Comparison of ENCODE assay signal across 12 cellular contexts in the genomic region with DNA sequence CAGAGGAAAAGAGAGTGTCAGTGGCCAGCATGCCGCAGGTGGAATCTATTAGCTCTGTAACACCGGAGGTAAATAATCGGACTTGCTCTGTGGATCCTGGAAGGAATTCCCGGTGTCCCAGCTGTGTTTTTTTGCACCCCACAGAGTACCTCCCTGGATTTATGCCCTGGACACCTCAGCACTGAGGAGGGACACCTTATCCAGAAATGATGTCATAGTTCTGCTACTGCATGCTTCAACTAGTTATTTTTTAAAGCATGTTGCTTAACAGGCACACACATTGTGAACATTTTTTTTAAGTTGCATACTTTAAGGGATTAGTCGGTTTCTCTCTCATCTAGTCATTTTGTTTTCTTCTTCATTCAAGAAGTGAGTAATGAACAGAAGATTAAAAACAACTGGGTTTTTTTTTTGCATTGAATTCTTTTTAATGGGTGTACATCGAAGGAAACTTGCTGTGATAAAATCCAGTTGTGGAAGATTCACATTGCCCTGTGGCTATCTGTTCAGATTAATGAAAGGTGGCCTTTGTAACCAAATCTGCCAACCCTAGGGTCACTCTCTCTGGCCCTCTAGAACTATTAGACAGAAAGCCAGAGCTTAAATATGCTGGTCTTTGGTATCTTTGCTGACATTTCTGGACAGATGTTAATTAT.
DNase-seq lines count a peak whose midpoint lies in the region; ATAC-seq and TF ChIP-seq lines count a peak whose summit lies in the region.
"Had no signal": no experiment of that assay in that cellular context is flagged by ENCODE, and none has a peak within 500 bp of the region (broad histone marks: within the 10 kb centered on the region; RNA-seq: fewer than 3 reads in every experiment).

No MANE protein-coding gene starts in this region.

- H2AFZ ChIP-seq in GM23338, result no peak overlapping the region

- TF ChIP-seq CTCF in MCF 10A (IDR thresholded peaks at IDR 0.05; ENCODE audit: unreplicated experiment), result no peak
- TF ChIP-seq CTCF in prostate gland (IDR thresholded peaks at IDR 0.05), result no peak
- TF ChIP-seq CTCF in GM23338 (conservative IDR thresholded peaks at IDR 0.05; ENCODE audit: low read depth in 2 of 2), result no peak
- no peak for TF ChIP-seq CTCF in Caco-2 (IDR thresholded peaks at IDR 0.05; ENCODE audit: insufficient read depth in 1 of 2, low read depth in 1 of 2, low read length in 1 of 2, severe bottlenecking in 1 of 2, unreplicated experiment in 1 of 2)
- no peak for TF ChIP-seq CTCF in left ventricle myocardium inferior (IDR thresholded peaks at IDR 0.05; ENCODE audit: borderline replicate concordance)

- H3K27me3 ChIP-seq in prostate gland (replicated peaks; ENCODE audit: insufficient read depth) (no peaks in the 10 kb centered on the region), GM23338 (ENCODE audit: insufficient read depth) (peaks cover 10% of the 10 kb centered on the region; the same call in 1 of the 2 replicates), Caco-2 (replicated peaks; ENCODE audit: control insufficient read depth, insufficient read depth, low read length) (no peaks in the 10 kb centered on the region), left ventricle myocardium inferior (ENCODE audit: low read depth) (peaks cover 6% of the 10 kb centered on the region)
- H3K27me3 ChIP-seq: spleen had no signal

- H3K4me1 ChIP-seq in prostate gland (replicated peaks), result no peaks in the 10 kb centered on the region
- no peaks in the 10 kb centered on the region for H3K4me1 ChIP-seq in GM23338 (ENCODE audit: insufficient read depth)
- 0 out of 2 replicates have a peak, but pooled peaks cover 7% of the 10 kb centered on the region for H3K4me1 ChIP-seq in Caco-2
- H3K4me1 ChIP-seq in left ventricle myocardium inferior, result no peaks in the 10 kb centered on the region
- H3K4me1 ChIP-seq: spleen had no signal

- TF ChIP-seq POLR2A in prostate gland (IDR thresholded peaks at IDR 0.05), result no peak

- peaks cover 16% of the 10 kb centered on the region for H3K4me1 Mint-ChIP-seq in MCF 10A (ENCODE audit: insufficient read depth, unreplicated experiment)
- H3K4me1 Mint-ChIP-seq in GM23338, result no peaks in the 10 kb centered on the region
- H3K4me1 Mint-ChIP-seq in Caco-2 (ENCODE audit: low read depth, unreplicated experiment), result peaks cover 7% of the 10 kb centered on the region

- no peak overlapping the region for H3K4me2 ChIP-seq in GM23338

- DNase-seq in HPDE6-E6E7 (ENCODE audit: extremely low spot score), result peak; percentile 73
- peak; percentile 77 for DNase-seq in MCF 10A (ENCODE audit: unreplicated experiment)
- peak; percentile 76 for DNase-seq in iris pigment epithelial cell (ENCODE audit: low read depth)
- peak; percentile 52 for DNase-seq in prostate gland (ENCODE audit: low spot score)
- DNase-seq in GM23338 (ENCODE audit: low spot score), result no peak
- DNase-seq in Caco-2, result no peak
- DNase-seq in nucleus accumbens (lab: John Stamatoyannopoulos, UW), result no peak
- no peak for DNase-seq in left ventricle myocardium inferior
- DNase-seq: activated CD4-positive, CD25-positive, alpha-beta regulatory T cell; activated naive CD4-positive, alpha-beta T cell; NCI-H446; spleen had no signal

- H3F3A ChIP-seq in GM23338 (replicated peaks; ENCODE audit: low read depth), result no peaks in the 10 kb centered on the region

- H3K27me3 Mint-ChIP-seq in MCF 10A (ENCODE audit: insufficient read depth, unreplicated experiment) (no peaks in the 10 kb centered on the region), GM23338 (ENCODE audit: insufficient read depth, low read depth, poor library complexity) (no peaks in the 10 kb centered on the region), Caco-2 (ENCODE audit: insufficient read depth, unreplicated experiment) (peaks cover 10% of the 10 kb centered on the region)

- H3K36me3 Mint-ChIP-seq in MCF 10A (ENCODE audit: insufficient read depth, unreplicated experiment) (no peaks in the 10 kb centered on the region), GM23338 (ENCODE audit: low read depth) (no peaks in the 10 kb centered on the region), Caco-2 (ENCODE audit: insufficient read depth, unreplicated experiment) (no peaks in the 10 kb centered on the region)

- peak overlapping the region; percentile 58 for H3K4me3 Mint-ChIP-seq in MCF 10A (ENCODE audit: unreplicated experiment)
- H3K4me3 Mint-ChIP-seq in GM23338, result no peak overlapping the region
- H3K4me3 Mint-ChIP-seq in Caco-2 (ENCODE audit: unreplicated experiment), result no peak overlapping the region

- WGBS in prostate gland, result 14% methylated on average over 6 of the region's 6 CpGs

- H3K4me3 ChIP-seq in prostate gland, result no peak overlapping the region
- no peak overlapping the region for H3K4me3 ChIP-seq in GM23338
- H3K4me3 ChIP-seq in Caco-2 (ENCODE audit: low read depth, low read length), result no peak overlapping the region
- no peak overlapping the region for H3K4me3 ChIP-seq in left ventricle myocardium inferior
- H3K4me3 ChIP-seq: spleen had no signal

- no TSS peak for BruUV-seq in MCF 10A (replicated peaks; lab: Mats Ljungman, UMichigan)
- BruUV-seq in Caco-2 (replicated peaks; lab: Mats Ljungman, UMichigan), result no TSS peak

- H4K20me1 ChIP-seq in GM23338 (replicated peaks; ENCODE audit: insufficient read depth), result no peaks in the 10 kb centered on the region; the same call in 1 of the 2 replicates

- CTCF ChIA-PET in MCF 10A (lab: Yijun Ruan, JAX) (interaction anchor here (0.6 to 2.8 kb wide), 19 partner anchors 9 to 1407 kb away, joined by 3 to 26 read pairs (median 4); no protein-coding TSS in a partner anchor), Caco-2 (lab: Charles Lee) (no interaction called here)

- no peaks in the 10 kb centered on the region for H3K36me3 ChIP-seq in prostate gland
- H3K36me3 ChIP-seq in GM23338 (ENCODE audit: insufficient read depth), result no peaks in the 10 kb centered on the region
- H3K36me3 ChIP-seq in Caco-2 (ENCODE audit: control insufficient read depth, insufficient read depth, low read length), result no peaks in the 10 kb centered on the region
- no peaks in the 10 kb centered on the region for H3K36me3 ChIP-seq in left ventricle myocardium inferior
- H3K36me3 ChIP-seq: spleen had no signal

- intact Hi-C loops in MCF 10A (cut with micrococcal nuclease), result loop anchor here (1.0 to 10.0 kb wide), 2 partner anchors 160 to 698 kb away; no protein-coding TSS in a partner anchor
- intact Hi-C loops in prostate gland (cut with DNase I), result no loop called here
- intact Hi-C loops in Caco-2 (cut with micrococcal nuclease; ENCODE audit: unreplicated experiment), result no loop called here
- intact Hi-C loops in left ventricle myocardium inferior (cut with micrococcal nuclease), result no loop called here

- no peaks in the 10 kb centered on the region for H3K9me2 ChIP-seq in GM23338 (ENCODE audit: insufficient read depth)

- H3K27ac Mint-ChIP-seq in MCF 10A (ENCODE audit: low read depth, unreplicated experiment), result peak overlapping the region; percentile 83
- H3K27ac Mint-ChIP-seq in GM23338, result no peak overlapping the region
- no peak overlapping the region for H3K27ac Mint-ChIP-seq in Caco-2 (ENCODE audit: unreplicated experiment)

- H3K27ac ChIP-seq in prostate gland (no peak overlapping the region), GM23338 (ENCODE audit: low read depth) (no peak overlapping the region), left ventricle myocardium inferior (replicated peaks) (no peak overlapping the region)
- H3K27ac ChIP-seq: spleen had no signal

- no peaks in the 10 kb centered on the region for H3K9me3 Mint-ChIP-seq in MCF 10A (ENCODE audit: unreplicated experiment)
- H3K9me3 Mint-ChIP-seq in GM23338, result no peaks in the 10 kb centered on the region; the same call in 2 of the 3 replicates
- no peaks in the 10 kb centered on the region for H3K9me3 Mint-ChIP-seq in Caco-2 (ENCODE audit: unreplicated experiment)

- no peaks in the 10 kb centered on the region for H3K79me2 ChIP-seq in GM23338 (replicated peaks; ENCODE audit: insufficient read depth)

- H3K9me3 ChIP-seq in prostate gland (no peaks in the 10 kb centered on the region), Caco-2 (no peaks in the 10 kb centered on the region), left ventricle myocardium inferior (replicated peaks) (peaks cover 10% of the 10 kb centered on the region)

- POLR2A ChIA-PET in MCF 10A (lab: Yijun Ruan, JAX), result interaction anchor here (0.7 to 1.7 kb wide), 3 partner anchors 9 to 214 kb away, joined by 5 to 8 read pairs (median 7); no protein-coding TSS in a partner anchor
- POLR2A ChIA-PET in Caco-2 (lab: Charles Lee), result no interaction called here

- no peak for ATAC-seq in GM23338

TF ChIP-seq in GM23338, 12 proteins besides CTCF, POLR2A, EP300 and RAD21 (continues in another document):
- TF ChIP-seq CREB1 (CRISPR knock-in tag; IDR thresholded peaks at IDR 0.05; ENCODE audit: low read depth), result no peak

Comparison
In these comparisons a context has a peak if more than half of its experiments do, and no peak if none do; other contexts are left out.
1. DNase-seq: peak in HPDE6-E6E7 (single experiment), MCF 10A (single experiment), iris pigment epithelial cell (single experiment) and prostate gland (single experiment); none in GM23338 (single experiment), Caco-2 (0 of 2), nucleus accumbens (0 of 56) and left ventricle myocardium inferior (single experiment).